Comparison of ENCODE assay signal across 20 cellular contexts in the genomic region with DNA sequence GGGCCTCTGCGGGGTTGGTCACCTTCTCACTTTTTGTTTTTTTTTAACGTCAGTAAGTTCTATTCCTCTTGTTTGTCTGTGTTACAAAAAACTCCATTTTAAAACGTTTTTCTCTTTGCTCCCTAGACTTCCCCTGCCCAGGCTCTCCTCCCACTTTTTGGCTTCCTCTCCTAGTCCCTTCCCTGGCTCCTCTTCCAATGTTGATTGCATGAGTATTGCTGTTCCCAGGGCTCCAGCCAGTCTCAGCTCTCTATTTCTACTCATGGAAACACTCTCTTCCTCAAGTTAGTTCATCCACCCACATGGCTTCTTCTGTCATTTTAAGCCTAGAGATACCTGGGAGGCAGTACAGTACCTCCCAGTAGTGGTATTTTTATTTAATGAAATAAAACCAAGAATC. TPM values are rescaled to one million over a fixed set of nuclear protein-coding genes. Genes with fewer than 3 reads are reported as not detected.
DNase-seq lines count a peak whose midpoint lies in the region; ATAC-seq and TF ChIP-seq lines count a peak whose summit lies in the region.
"Had no signal": no experiment of that assay in that cellular context is flagged by ENCODE, and none has a peak within 500 bp of the region (broad histone marks: within the 10 kb centered on the region; RNA-seq: fewer than 3 reads in every experiment).

No MANE protein-coding gene starts in this region.

- H3K4me3 ChIP-seq in mesenchymal stem cell (ENCODE audit: insufficient read depth in 1 of 2, low read depth in 1 of 2, low read length in 2 of 2), result peak overlapping the region in 1 of 2 experiments; percentile 42
- H3K4me3 ChIP-seq in vagina, result no peak overlapping the region
- H3K4me3 ChIP-seq: A549; BLaER1 treated with 17β-estradiol and CSF1 and Interleukin-3, amounts not matched to agents 10 nM and 100 nM; GM12878; GM23338 had no signal

- intact Hi-C loops in vagina (cut with DNase I), result no loop called here

- H3K4me1 Mint-ChIP-seq in activated naive CD8-positive, alpha-beta T cell treated with anti-CD3 and anti-CD28 coated beads for 36 hours, result no peaks in the 10 kb centered on the region
- no peaks in the 10 kb centered on the region for H3K4me1 Mint-ChIP-seq in activated naive CD8-positive, alpha-beta T cell treated with anti-CD3 and anti-CD28 coated beads, Interleukin-2, amount 50 U/mL, for 24 hours
- H3K4me1 Mint-ChIP-seq: B cell had no signal

- no peak for ATAC-seq in activated naive CD8-positive, alpha-beta T cell treated with anti-CD3 and anti-CD28 coated beads, Interleukin-2, amount 50 U/mL, for 24 hours
- ATAC-seq in GM21619 (IDR thresholded peaks at IDR 0.05; ENCODE audit: unreplicated experiment), result no peak
- ATAC-seq: A549; CD8-positive, alpha-beta T cell; GM12878; GM23338 had no signal

- H4K8ac ChIP-seq in mesenchymal stem cell (ENCODE audit: low read length), result no peak overlapping the region

- H3K18ac ChIP-seq in mesenchymal stem cell (ENCODE audit: low read depth in 1 of 2, low read length in 2 of 2), result no peak overlapping the region

- H3K9ac ChIP-seq in mesenchymal stem cell (ENCODE audit: low read length), result peak overlapping the region; percentile 79
- H3K9ac ChIP-seq: BLaER1 treated with 17β-estradiol and CSF1 and Interleukin-3, amounts not matched to agents 10 nM and 100 nM had no signal

- H3K23ac ChIP-seq in mesenchymal stem cell (ENCODE audit: low read length in 2 of 2), result no peak overlapping the region

- H3K36me3 ChIP-seq in mesenchymal stem cell (ENCODE audit: control insufficient read depth in 1 of 2, insufficient read depth in 2 of 2, low read depth in 1 of 2, low read length in 2 of 2) (no peaks in the 10 kb centered on the region), vagina (no peaks in the 10 kb centered on the region)

- H3K79me1 ChIP-seq in mesenchymal stem cell (replicated peaks; ENCODE audit: low read length, poor library complexity, severe bottlenecking), result no peaks in the 10 kb centered on the region

- H4K91ac ChIP-seq in mesenchymal stem cell (ENCODE audit: low read length), result no peak overlapping the region

- no peak overlapping the region for H3K14ac ChIP-seq in mesenchymal stem cell (ENCODE audit: low read length in 2 of 2)

- TF ChIP-seq POLR2A in vagina (IDR thresholded peaks at IDR 0.05), result no peak

- H3K27me3 ChIP-seq in mesenchymal stem cell (ENCODE audit: control insufficient read depth in 1 of 2, insufficient read depth in 1 of 2, low read length in 2 of 2) (no peaks in the 10 kb centered on the region), vagina (no peaks in the 10 kb centered on the region)
- H3K27me3 ChIP-seq: BLaER1 treated with 17β-estradiol and CSF1 and Interleukin-3, amounts not matched to agents 10 nM and 100 nM had no signal

- TF ChIP-seq CTCF in vagina (IDR thresholded peaks at IDR 0.05), result no peak

- H3K27ac ChIP-seq in mesenchymal stem cell (ENCODE audit: low read length, poor library complexity, severe bottlenecking) (no peak overlapping the region), vagina (peak overlapping the region; percentile 33)
- H3K27ac ChIP-seq: 22Rv1; A549; BLaER1 treated with 17β-estradiol and CSF1 and Interleukin-3, amounts not matched to agents 10 nM and 100 nM had no signal

- H3K27me3 Mint-ChIP-seq in activated naive CD8-positive, alpha-beta T cell treated with anti-CD3 and anti-CD28 coated beads for 36 hours, result no peaks in the 10 kb centered on the region
- H3K27me3 Mint-ChIP-seq in activated naive CD8-positive, alpha-beta T cell treated with anti-CD3 and anti-CD28 coated beads, Interleukin-2, amount 50 U/mL, for 24 hours, result no peaks in the 10 kb centered on the region
- H3K27me3 Mint-ChIP-seq: B cell, IgD-negative memory B cell had no signal

- H3K9me3 ChIP-seq in mesenchymal stem cell (ENCODE audit: control insufficient read depth, low read length), result peaks cover 16% of the 10 kb centered on the region
- no peaks in the 10 kb centered on the region for H3K9me3 ChIP-seq in vagina

- H2BK12ac ChIP-seq in mesenchymal stem cell (ENCODE audit: low read length in 2 of 2), result no peak overlapping the region

- peaks cover 46% of the 10 kb centered on the region for H3K36me3 Mint-ChIP-seq in activated naive CD8-positive, alpha-beta T cell treated with anti-CD3 and anti-CD28 coated beads for 36 hours
- H3K36me3 Mint-ChIP-seq in activated naive CD8-positive, alpha-beta T cell treated with anti-CD3 and anti-CD28 coated beads, Interleukin-2, amount 50 U/mL, for 24 hours (ENCODE audit: low read depth), result peaks cover 35% of the 10 kb centered on the region

- H3K9me3 Mint-ChIP-seq in activated naive CD8-positive, alpha-beta T cell treated with anti-CD3 and anti-CD28 coated beads for 36 hours, result peaks cover 15% of the 10 kb centered on the region
- peaks cover 20% of the 10 kb centered on the region for H3K9me3 Mint-ChIP-seq in activated naive CD8-positive, alpha-beta T cell treated with anti-CD3 and anti-CD28 coated beads, Interleukin-2, amount 50 U/mL, for 24 hours

- no peak overlapping the region for H2BK120ac ChIP-seq in mesenchymal stem cell (ENCODE audit: low read depth, low read length)

- 72% methylated on average over 3 of the region's 3 CpGs for WGBS in mesenchymal stem cell

- peak overlapping the region; percentile 62 for H3K27ac Mint-ChIP-seq in activated naive CD8-positive, alpha-beta T cell treated with anti-CD3 and anti-CD28 coated beads for 36 hours
- no peak overlapping the region for H3K27ac Mint-ChIP-seq in activated naive CD8-positive, alpha-beta T cell treated with anti-CD3 and anti-CD28 coated beads, Interleukin-2, amount 50 U/mL, for 24 hours
- H3K27ac Mint-ChIP-seq: B cell; CD8-positive, alpha-beta T cell; GM23338 had no signal

- H3K4me3 Mint-ChIP-seq in activated naive CD8-positive, alpha-beta T cell treated with anti-CD3 and anti-CD28 coated beads for 36 hours, result no peak overlapping the region
- H3K4me3 Mint-ChIP-seq in activated naive CD8-positive, alpha-beta T cell treated with anti-CD3 and anti-CD28 coated beads, Interleukin-2, amount 50 U/mL, for 24 hours, result no peak overlapping the region
- H3K4me3 Mint-ChIP-seq: B cell; CD8-positive, alpha-beta T cell; GM23338; IgD-negative memory B cell had no signal

- no peak overlapping the region for H3K4me2 ChIP-seq in mesenchymal stem cell (ENCODE audit: low read length, poor library complexity, severe bottlenecking)
- H3K4me2 ChIP-seq: A549; BLaER1 treated with 17β-estradiol and CSF1 and Interleukin-3, amounts not matched to agents 10 nM and 100 nM; GM23338 had no signal

- no peak for DNase-seq in activated naive CD8-positive, alpha-beta T cell treated with anti-CD3 and anti-CD28 coated beads for 36 hours
- no peak for DNase-seq in activated naive CD8-positive, alpha-beta T cell treated with anti-CD3 and anti-CD28 coated beads, Interleukin-2, amount 50 U/mL, for 24 hours
- peak; percentile 58 for DNase-seq in fibroblast of gingiva (ENCODE audit: low read depth)
- no peak for DNase-seq in mesenchymal stem cell
- DNase-seq in vagina (ENCODE audit: extremely low spot score in 2 of 2), result no peak
- no peak for DNase-seq in nucleus accumbens (lab: John Stamatoyannopoulos, UW)
- DNase-seq in SIG-M5 (lab: John Stamatoyannopoulos, UW), result no peak
- DNase-seq: Calu3; CD8-positive, alpha-beta T cell; DMS79 treated with DMSO at 0.1 percent for 48 hours; GF-D8; HCEC 1CT had no signal

- H2BK15ac ChIP-seq in mesenchymal stem cell (ENCODE audit: low read depth, poor library complexity, severe bottlenecking), result no peak overlapping the region

- no peak overlapping the region for H2BK5ac ChIP-seq in mesenchymal stem cell (ENCODE audit: low read depth, low read length, poor library complexity, severe bottlenecking)

- H2AFZ ChIP-seq in mesenchymal stem cell (ENCODE audit: low read depth, low read length), result no peak overlapping the region
- H2AFZ ChIP-seq: GM23338 had no signal

- no peak overlapping the region for H2AK5ac ChIP-seq in mesenchymal stem cell (ENCODE audit: low read length, severe bottlenecking)

- no peak overlapping the region for H3K4ac ChIP-seq in mesenchymal stem cell (ENCODE audit: low read depth in 1 of 2, low read length in 2 of 2)

- H3K4me1 ChIP-seq in mesenchymal stem cell (ENCODE audit: control insufficient read depth, insufficient read depth, low read depth, low read length) (no peaks in the 10 kb centered on the region), vagina (peaks cover 15% of the 10 kb centered on the region)
- H3K4me1 ChIP-seq: A549 had no signal

RNA-seq across cellular contexts. Expression of gene STX18, which starts 52.7 kb away (rescaled TPM):
- total RNA-seq in activated naive CD8-positive, alpha-beta T cell treated with anti-CD3 and anti-CD28 coated beads for 36 hours, result 10 to 100 TPM; 23.7 to 25.9 TPM
- polyA plus RNA-seq in mesenchymal stem cell (2013, experiment 1 of 2), result 28.2 TPM
- 27.9 TPM for polyA plus RNA-seq in mesenchymal stem cell (2013, experiment 2 of 2)
- 20.4 TPM for total RNA-seq in vagina
